ENCODE assay signal across 1 cellular context in genomic region chr1:100565533-100565932, GRCh38.
TF ChIP-seq lines count a peak whose summit lies in the region.

No MANE protein-coding gene starts in this region.

TF ChIP-seq in GM12878, 131 proteins besides CTCF, POLR2A, EP300 and RAD21 (continued from another document):
- no peak for TF ChIP-seq ZNF687 (IDR thresholded peaks at IDR 0.05)
- TF ChIP-seq, protein P1, sequence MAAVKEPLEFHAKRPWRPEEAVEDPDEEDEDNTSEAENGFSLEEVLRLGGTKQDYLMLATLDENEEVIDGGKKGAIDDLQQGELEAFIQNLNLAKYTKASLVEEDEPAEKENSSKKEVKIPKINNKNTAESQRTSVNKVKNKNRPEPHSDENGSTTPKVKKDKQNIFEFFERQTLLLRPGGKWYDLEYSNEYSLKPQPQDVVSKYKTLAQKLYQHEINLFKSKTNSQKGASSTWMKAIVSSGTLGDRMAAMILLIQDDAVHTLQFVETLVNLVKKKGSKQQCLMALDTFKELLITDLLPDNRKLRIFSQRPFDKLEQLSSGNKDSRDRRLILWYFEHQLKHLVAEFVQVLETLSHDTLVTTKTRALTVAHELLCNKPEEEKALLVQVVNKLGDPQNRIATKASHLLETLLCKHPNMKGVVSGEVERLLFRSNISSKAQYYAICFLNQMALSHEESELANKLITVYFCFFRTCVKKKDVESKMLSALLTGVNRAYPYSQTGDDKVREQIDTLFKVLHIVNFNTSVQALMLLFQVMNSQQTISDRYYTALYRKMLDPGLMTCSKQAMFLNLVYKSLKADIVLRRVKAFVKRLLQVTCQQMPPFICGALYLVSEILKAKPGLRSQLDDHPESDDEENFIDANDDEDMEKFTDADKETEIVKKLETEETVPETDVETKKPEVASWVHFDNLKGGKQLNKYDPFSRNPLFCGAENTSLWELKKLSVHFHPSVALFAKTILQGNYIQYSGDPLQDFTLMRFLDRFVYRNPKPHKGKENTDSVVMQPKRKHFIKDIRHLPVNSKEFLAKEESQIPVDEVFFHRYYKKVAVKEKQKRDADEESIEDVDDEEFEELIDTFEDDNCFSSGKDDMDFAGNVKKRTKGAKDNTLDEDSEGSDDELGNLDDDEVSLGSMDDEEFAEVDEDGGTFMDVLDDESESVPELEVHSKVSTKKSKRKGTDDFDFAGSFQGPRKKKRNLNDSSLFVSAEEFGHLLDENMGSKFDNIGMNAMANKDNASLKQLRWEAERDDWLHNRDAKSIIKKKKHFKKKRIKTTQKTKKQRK (IDR thresholded peaks at IDR 0.05; ENCODE audit: low read depth, low read length): no peak
- TF ChIP-seq IKZF2 (IDR thresholded peaks at IDR 0.05): no peak
- no peak for TF ChIP-seq ZNF622 (IDR thresholded peaks at IDR 0.05)
- TF ChIP-seq CBX3 (IDR thresholded peaks at IDR 0.05; ENCODE audit: borderline replicate concordance, low read depth): no peak
- no peak for TF ChIP-seq PKNOX1 (IDR thresholded peaks at IDR 0.05)
- no peak for TF ChIP-seq MYB (IDR thresholded peaks at IDR 0.05; ENCODE audit: borderline replicate concordance, low read depth, low read length)
- TF ChIP-seq, protein P2, sequence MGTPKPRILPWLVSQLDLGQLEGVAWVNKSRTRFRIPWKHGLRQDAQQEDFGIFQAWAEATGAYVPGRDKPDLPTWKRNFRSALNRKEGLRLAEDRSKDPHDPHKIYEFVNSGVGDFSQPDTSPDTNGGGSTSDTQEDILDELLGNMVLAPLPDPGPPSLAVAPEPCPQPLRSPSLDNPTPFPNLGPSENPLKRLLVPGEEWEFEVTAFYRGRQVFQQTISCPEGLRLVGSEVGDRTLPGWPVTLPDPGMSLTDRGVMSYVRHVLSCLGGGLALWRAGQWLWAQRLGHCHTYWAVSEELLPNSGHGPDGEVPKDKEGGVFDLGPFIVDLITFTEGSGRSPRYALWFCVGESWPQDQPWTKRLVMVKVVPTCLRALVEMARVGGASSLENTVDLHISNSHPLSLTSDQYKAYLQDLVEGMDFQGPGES (IDR thresholded peaks at IDR 0.05): no peak
- TF ChIP-seq CBX5 (IDR thresholded peaks at IDR 0.05; ENCODE audit: low read depth): no peak
TF ChIP-seq in GM12878: peak in this region for 0.
